In the genomic region with DNA sequence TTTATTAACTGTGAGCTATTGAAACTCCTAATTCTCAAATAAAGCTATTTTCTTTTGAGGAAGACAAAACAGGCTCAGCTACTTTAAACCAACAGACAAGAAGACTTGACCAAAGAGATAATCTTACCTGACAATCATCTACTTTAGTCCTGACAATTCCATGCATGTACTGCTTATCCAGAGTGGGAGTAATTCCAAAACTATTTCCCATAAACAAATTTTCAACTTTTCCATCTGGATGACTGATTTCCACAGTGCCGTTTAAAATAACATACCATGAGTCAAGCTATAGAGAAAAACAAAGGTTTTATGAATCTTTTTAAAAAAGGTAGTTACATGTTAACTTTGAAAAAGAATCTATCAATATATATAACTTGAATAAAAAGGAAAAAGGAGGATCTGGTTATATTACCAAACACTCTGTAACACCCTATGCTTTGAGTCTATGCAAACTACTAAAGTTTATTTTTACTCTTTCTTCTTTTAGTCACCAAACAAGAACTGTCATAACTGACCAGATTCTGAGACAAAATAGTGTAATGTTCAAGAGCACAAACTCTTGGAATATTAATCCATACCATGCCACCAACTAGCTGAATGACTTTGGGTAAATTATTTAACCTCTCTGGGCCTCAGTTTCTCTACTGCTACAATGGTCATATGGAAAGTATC, we compare ENCODE assay signal across 22 cellular contexts.
DNase-seq lines count a peak whose midpoint lies in the region; ATAC-seq and TF ChIP-seq lines count a peak whose summit lies in the region.
"Had no signal": no experiment of that assay in that cellular context is flagged by ENCODE, and none has a peak within 500 bp of the region (broad histone marks: within the 10 kb centered on the region; RNA-seq: fewer than 3 reads in every experiment).

No MANE protein-coding gene starts in this region.

- H3K9me3 ChIP-seq in IMR-90 (ENCODE audit: control insufficient read depth, insufficient read depth, low read length), result no peaks in the 10 kb centered on the region
- H3K9me3 ChIP-seq: colonic mucosa, right atrium auricular region, upper lobe of left lung had no signal

- H3K4ac ChIP-seq in IMR-90 (ENCODE audit: low read depth, low read length), result no peak overlapping the region

- peaks cover 19% of the 10 kb centered on the region for H3K4me1 Mint-ChIP-seq in activated CD4-positive, alpha-beta T cell treated with anti-CD3 and anti-CD28 coated beads for 36 hours
- H3K4me1 Mint-ChIP-seq in activated T-helper 1 cell treated with anti-CD3 and anti-CD28 coated beads, Interleukin-12 subunit alpha, Interleukin-12 subunit beta, Interleukin-2, Interleukin-4 antibody, amounts not matched to agents 30 ng/mL and 10 ng/mL and 1 ng/mL, durations not matched to agents 14 hours and 24 hours and 36 hours (ENCODE audit: low read depth), result peaks cover 14% of the 10 kb centered on the region

- no peaks in the 10 kb centered on the region for H4K20me1 ChIP-seq in IMR-90 (ENCODE audit: insufficient read depth, low read length)

- H4K5ac ChIP-seq in IMR-90 (ENCODE audit: low read depth, low read length), result no peak overlapping the region

- no peak overlapping the region for H2BK120ac ChIP-seq in IMR-90 (ENCODE audit: low read depth, low read length)

- H3K56ac ChIP-seq in IMR-90 (ENCODE audit: extremely low read depth, insufficient read depth, low read length), result no peak overlapping the region; the same call in 1 of the 2 replicates

- H3K4me3 Mint-ChIP-seq in activated CD4-positive, alpha-beta T cell treated with anti-CD3 and anti-CD28 coated beads for 36 hours, result no peak overlapping the region
- H3K4me3 Mint-ChIP-seq in activated T-helper 1 cell treated with anti-CD3 and anti-CD28 coated beads, Interleukin-12 subunit alpha, Interleukin-12 subunit beta, Interleukin-2, Interleukin-4 antibody, amounts not matched to agents 30 ng/mL and 10 ng/mL and 1 ng/mL, durations not matched to agents 14 hours and 24 hours and 36 hours, result no peak overlapping the region
- H3K4me3 Mint-ChIP-seq: CD4-positive, alpha-beta memory T cell had no signal

- no peaks in the 10 kb centered on the region for H3K27me3 Mint-ChIP-seq in activated CD4-positive, alpha-beta T cell treated with anti-CD3 and anti-CD28 coated beads for 36 hours
- no peaks in the 10 kb centered on the region for H3K27me3 Mint-ChIP-seq in activated T-helper 1 cell treated with anti-CD3 and anti-CD28 coated beads, Interleukin-12 subunit alpha, Interleukin-12 subunit beta, Interleukin-2, Interleukin-4 antibody, amounts not matched to agents 30 ng/mL and 10 ng/mL and 1 ng/mL, durations not matched to agents 14 hours and 24 hours and 36 hours (ENCODE audit: insufficient read depth)
- H3K27me3 Mint-ChIP-seq: CD4-positive, alpha-beta memory T cell had no signal

- BruUV-seq in IMR-90 (replicated peaks; lab: Mats Ljungman, UMichigan), result no TSS peak

- H3K36me3 Mint-ChIP-seq in activated CD4-positive, alpha-beta T cell treated with anti-CD3 and anti-CD28 coated beads for 36 hours (ENCODE audit: low read depth), result peaks cover 39% of the 10 kb centered on the region
- peaks cover 36% of the 10 kb centered on the region for H3K36me3 Mint-ChIP-seq in activated T-helper 1 cell treated with anti-CD3 and anti-CD28 coated beads, Interleukin-12 subunit alpha, Interleukin-12 subunit beta, Interleukin-2, Interleukin-4 antibody, amounts not matched to agents 30 ng/mL and 10 ng/mL and 1 ng/mL, durations not matched to agents 14 hours and 24 hours and 36 hours (ENCODE audit: low read depth)

- CTCF ChIA-PET in activated CD4-positive, alpha-beta T cell treated with anti-CD3 and anti-CD28 coated beads for 36 hours (lab: Charles Lee), result interaction anchor here (0.6 to 1.3 kb wide), 4 partner anchors 21 to 84 kb away, joined by 3 to 6 read pairs (median 3); no protein-coding TSS in a partner anchor
- CTCF ChIA-PET in IMR-90 (lab: Yijun Ruan, JAX), result interaction anchor here (0.6 to 1.5 kb wide), 4 partner anchors 10 to 41 kb away, joined by 3 read pairs; no protein-coding TSS in a partner anchor

- no peak overlapping the region for H3K23ac ChIP-seq in IMR-90 (ENCODE audit: low read depth, low read length)

- H3K9me3 Mint-ChIP-seq in activated CD4-positive, alpha-beta T cell treated with anti-CD3 and anti-CD28 coated beads for 36 hours (ENCODE audit: low read depth), result no peaks in the 10 kb centered on the region
- no peaks in the 10 kb centered on the region for H3K9me3 Mint-ChIP-seq in activated T-helper 1 cell treated with anti-CD3 and anti-CD28 coated beads, Interleukin-12 subunit alpha, Interleukin-12 subunit beta, Interleukin-2, Interleukin-4 antibody, amounts not matched to agents 30 ng/mL and 10 ng/mL and 1 ng/mL, durations not matched to agents 14 hours and 24 hours and 36 hours
- H3K9me3 Mint-ChIP-seq: CD4-positive, alpha-beta memory T cell had no signal

- H3K9me1 ChIP-seq in IMR-90 (ENCODE audit: insufficient read depth, low read length), result 0 out of 2 replicates have a peak, but pooled peaks cover 5% of the 10 kb centered on the region

- H2BK5ac ChIP-seq in IMR-90 (ENCODE audit: low read depth, low read length, poor library complexity, severe bottlenecking), result no peak overlapping the region

- in situ Hi-C loops in IMR-90 (cut with MboI; ENCODE audit: low sequenced_read_pairs), result no loop called here

- peaks cover 0 to 18% of the 10 kb centered on the region in 2 experiments; a peak in 3 of 4 replicates for H3K79me1 ChIP-seq in IMR-90 (ENCODE audit: low read depth in 1 of 2, low read length in 2 of 2)

- no peak overlapping the region for H4K8ac ChIP-seq in IMR-90 (ENCODE audit: low read depth in 2 of 2, low read length in 2 of 2)

- no peak overlapping the region for H2AK5ac ChIP-seq in IMR-90 (ENCODE audit: low read depth, low read length)

- intact Hi-C loops in activated CD4-positive, alpha-beta T cell treated with anti-CD3 and anti-CD28 coated beads for 36 hours (cut with DNase I, micrococcal nuclease), result no loop called here
- intact Hi-C loops in IMR-90 (cut with micrococcal nuclease), result no loop called here
- intact Hi-C loops in activated T-helper 1 cell treated with anti-CD3 and anti-CD28 coated beads, Interleukin-12 subunit alpha, Interleukin-12 subunit beta, Interleukin-2, Interleukin-4 antibody, amounts not matched to agents 30 ng/mL and 10 ng/mL and 1 ng/mL, durations not matched to agents 14 hours and 24 hours and 36 hours (cut with micrococcal nuclease), result no loop called here

- dilution Hi-C loops in IMR-90 (cut with HindIII; ENCODE audit: low sequenced_read_pairs, unreplicated experiment), result no loop called here

- 0 out of 2 replicates have a peak, but pooled peaks cover 1% of the 10 kb centered on the region for H3K4me1 ChIP-seq in IMR-90 (ENCODE audit: control insufficient read depth, insufficient read depth, low read length)
- H3K4me1 ChIP-seq: adrenal gland, colonic mucosa, right atrium auricular region, upper lobe of left lung had no signal

- H3K27ac ChIP-seq in IMR-90 (ENCODE audit: insufficient read depth, low read length), result no peak overlapping the region
- no peak overlapping the region for H3K27ac ChIP-seq in caudate nucleus (ENCODE audit: low read depth, low read length)
- H3K27ac ChIP-seq: 22Rv1, adrenal gland, colonic mucosa, right atrium auricular region, upper lobe of left lung had no signal

- POLR2A ChIA-PET in activated CD4-positive, alpha-beta T cell treated with anti-CD3 and anti-CD28 coated beads for 36 hours (lab: Charles Lee), result no interaction called here
- POLR2A ChIA-PET in IMR-90 (lab: Charles Lee; ENCODE audit: unreplicated experiment), result interaction anchor here (1.0 kb wide), 1 partner anchor 25 kb away, joined by 5 read pairs; no protein-coding TSS in a partner anchor

- no peak overlapping the region for H4K91ac ChIP-seq in IMR-90 (ENCODE audit: insufficient read depth, low read depth, low read length)

- H3K27me3 ChIP-seq in IMR-90 (ENCODE audit: control insufficient read depth, insufficient read depth, low read length), result no peaks in the 10 kb centered on the region
- H3K27me3 ChIP-seq: adrenal gland, colonic mucosa, right atrium auricular region, upper lobe of left lung had no signal

- peaks cover 7% of the 10 kb centered on the region for H3K36me3 ChIP-seq in IMR-90 (ENCODE audit: control insufficient read depth, insufficient read depth, low read length)
- H3K36me3 ChIP-seq: adrenal gland, colonic mucosa, right atrium auricular region had no signal

- H3K4me3 ChIP-seq in IMR-90 (ENCODE audit: insufficient read depth, low read depth, low read length), result no peak overlapping the region
- H3K4me3 ChIP-seq in retinal pigment epithelial cell (ENCODE audit: low read length), result no peak overlapping the region
- H3K4me3 ChIP-seq: adrenal gland, colonic mucosa, right atrium auricular region, upper lobe of left lung had no signal

- no peak for TF ChIP-seq POLR2A in IMR-90 (IDR thresholded peaks at IDR 0.05; ENCODE audit: low read depth, low read length)

- peak overlapping the region; percentile 51 for H3K27ac Mint-ChIP-seq in activated CD4-positive, alpha-beta T cell treated with anti-CD3 and anti-CD28 coated beads for 36 hours
- H3K27ac Mint-ChIP-seq in activated T-helper 1 cell treated with anti-CD3 and anti-CD28 coated beads, Interleukin-12 subunit alpha, Interleukin-12 subunit beta, Interleukin-2, Interleukin-4 antibody, amounts not matched to agents 30 ng/mL and 10 ng/mL and 1 ng/mL, durations not matched to agents 14 hours and 24 hours and 36 hours, result no peak overlapping the region

- no CpG with 5 or more reads among the region's 1 CpG for WGBS in IMR-90 (ENCODE audit: extremely low coverage in 2 of 2, insufficient read length in 1 of 2), 2 experiments

- TF ChIP-seq CTCF in IMR-90 (conservative IDR thresholded peaks at IDR 0.05; ENCODE audit: low read depth, low read length) (no peak), retinal pigment epithelial cell (conservative IDR thresholded peaks at IDR 0.05; ENCODE audit: low read depth, low read length) (no peak)

- no peak overlapping the region for H2BK20ac ChIP-seq in IMR-90 (ENCODE audit: low read depth, low read length)

- no peak overlapping the region for H3K9ac ChIP-seq in IMR-90 (ENCODE audit: low read depth, low read length)

- H3K14ac ChIP-seq in IMR-90 (replicated peaks; ENCODE audit: low read depth, low read length), result no peak overlapping the region

- H2AK9ac ChIP-seq in IMR-90 (replicated peaks; ENCODE audit: low read depth, low read length, poor library complexity), result no peak overlapping the region

- no peak overlapping the region for H3K18ac ChIP-seq in IMR-90 (ENCODE audit: low read depth, low read length)

- no peak for TF ChIP-seq RAD21 in IMR-90 (IDR thresholded peaks at IDR 0.05; ENCODE audit: low read length)

- H2AFZ ChIP-seq in IMR-90 (replicated peaks; ENCODE audit: low read length, poor library complexity), result no peak overlapping the region

- no peak overlapping the region for H2BK15ac ChIP-seq in IMR-90 (ENCODE audit: low read depth, low read length)

- H3K4me2 ChIP-seq in IMR-90 (ENCODE audit: low read depth, low read length), result no peak overlapping the region

- ATAC-seq in activated CD4-positive, alpha-beta T cell treated with anti-CD3 and anti-CD28 coated beads for 36 hours, result no peak
- ATAC-seq in IMR-90 (ENCODE audit: low read depth), result peak; percentile 40
- ATAC-seq: esophagus mucosa, left cardiac atrium had no signal

- no peak for DNase-seq in activated CD4-positive, alpha-beta T cell treated with anti-CD3 and anti-CD28 coated beads for 36 hours
- no peak for DNase-seq in activated CD4-positive, alpha-beta T cell treated with anti-CD3 and anti-CD28 coated beads, Interleukin-2, amount 50 U/mL, for 4 hours
- DNase-seq in IMR-90 (peak; percentile 46), dermis microvascular lymphatic vessel endothelial cell (ENCODE audit: low read depth in 2 of 2) (peak; percentile 54 to 80), retinal pigment epithelial cell (ENCODE audit: low read depth) (peak; percentile 1), caudate nucleus (lab: John Stamatoyannopoulos, UW) (no peak), NCI-H1092 (lab: John Stamatoyannopoulos, UW) (no peak)
- no peak for DNase-seq in activated T-helper 1 cell treated with anti-CD3 and anti-CD28 coated beads, Interleukin-12 subunit alpha, Interleukin-12 subunit beta, Interleukin-2, Interleukin-4 antibody, amounts not matched to agents 30 ng/mL and 10 ng/mL and 1 ng/mL, durations not matched to agents 14 hours and 24 hours and 36 hours (ENCODE audit: low spot score)
- DNase-seq: activated CD4-positive, CD25-positive, alpha-beta regulatory T cell; activated CD8-positive, alpha-beta memory T cell treated with anti-CD3 and anti-CD28 coated beads, Interleukin-2, amount 50 U/mL, for 48 hours; adrenal gland; CD4-positive, alpha-beta memory T cell; colonic mucosa; Kasumi-1; left cardiac atrium; NCI-H187; NCI-H526; SW 1271; upper lobe of left lung had no signal

Comparison
In these comparisons a context has a peak if more than half of its experiments do, and no peak if none do; other contexts are left out.
1. DNase-seq: peak in IMR-90 (single experiment), dermis microvascular lymphatic vessel endothelial cell (2 of 2) and retinal pigment epithelial cell (single experiment); none in activated CD4-positive, alpha-beta T cell treated with anti-CD3 and anti-CD28 coated beads for 36 hours (single experiment), activated CD4-positive, alpha-beta T cell treated with anti-CD3 and anti-CD28 coated beads, Interleukin-2, amount 50 U/mL, for 4 hours (0 of 2), activated T-helper 1 cell treated with anti-CD3 and anti-CD28 coated beads, Interleukin-12 subunit alpha, Interleukin-12 subunit beta, Interleukin-2, Interleukin-4 antibody, amounts not matched to agents 30 ng/mL and 10 ng/mL and 1 ng/mL, durations not matched to agents 14 hours and 24 hours and 36 hours (single experiment), caudate nucleus (0 of 61) and NCI-H1092 (single experiment).